ENCODE assay signal across 14 cellular contexts in the genomic region with DNA sequence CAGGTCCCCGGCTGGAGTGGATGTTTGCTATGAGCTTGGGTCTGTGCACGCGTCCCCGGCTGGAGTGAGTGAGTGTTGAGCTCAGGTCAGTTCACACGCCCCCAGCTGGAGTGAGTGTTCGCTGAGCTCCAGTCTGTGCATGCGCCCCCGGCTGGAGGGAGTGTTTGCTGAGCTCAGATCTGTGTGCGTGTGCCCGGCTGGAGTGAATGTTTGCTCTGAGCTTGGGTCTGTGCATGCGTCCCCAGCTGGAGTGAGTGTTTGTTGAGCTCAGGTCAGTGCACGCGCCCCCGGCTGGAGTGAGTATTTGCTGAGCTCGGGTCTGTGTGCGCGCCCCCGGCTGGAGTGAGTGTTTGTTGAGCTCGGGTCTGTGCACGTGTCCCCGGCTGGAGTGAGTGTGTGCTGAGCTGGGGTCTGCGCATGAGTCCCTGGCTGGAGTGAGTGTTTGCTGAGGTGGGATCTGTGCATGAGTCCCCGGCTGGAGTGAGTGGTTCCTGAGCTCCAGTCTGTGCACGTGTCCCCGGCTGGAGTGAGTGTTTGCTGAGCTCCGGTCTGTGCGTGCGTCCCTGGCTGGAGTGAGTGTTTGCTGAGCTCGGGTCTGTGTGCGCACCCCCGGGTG.
DNase-seq lines count a peak whose midpoint lies in the region; ATAC-seq and TF ChIP-seq lines count a peak whose summit lies in the region.
"Had no signal": no experiment of that assay in that cellular context is flagged by ENCODE, and none has a peak within 500 bp of the region (broad histone marks: within the 10 kb centered on the region; RNA-seq: fewer than 3 reads in every experiment).

No MANE protein-coding gene starts in this region.

- DNase-seq in HCT116 (ENCODE audit: low read depth, low spot score) = peak; percentile 36
- DNase-seq in RWPE2 (ENCODE audit: low spot score) = peak; percentile 43
- DNase-seq in fibroblast of mammary gland (ENCODE audit: low read depth) = peak; percentile 71
- DNase-seq in nephron progenitor cell = peak; percentile 27
- DNase-seq in activated CD4-positive, alpha-beta T cell treated with anti-CD3 and anti-CD28 coated beads, Interleukin-2, amount 10 ng/mL, durations not matched to agents 24 days and 14 days = no peak
- no peak for DNase-seq in NCI-H2227 treated with DMSO at 0.1 percent for 48 hours (lab: John Stamatoyannopoulos, UW)
- no peak for DNase-seq in GM19238 (ENCODE audit: insufficient read length, low spot score)
- no peak for DNase-seq in UCSD-AML1 (lab: John Stamatoyannopoulos, UW; ENCODE audit: unreplicated experiment)
- DNase-seq: activated CD4-positive, alpha-beta T cell treated with anti-CD3 and anti-CD28 coated beads, Interleukin-2, amount 10 ng/mL, durations not matched to agents 7 days and 5 days; EL; NCI-H1694 treated with DMSO at 0.1 percent for 48 hours; sigmoid colon; T-cell had no signal

- BruUV-seq in HCT116 (replicated peaks; lab: Mats Ljungman, UMichigan) = no TSS peak

- intact Hi-C loops in HCT116 (cut with micrococcal nuclease) = no loop called here
- intact Hi-C loops in activated CD4-positive, alpha-beta T cell treated with anti-CD3 and anti-CD28 coated beads, Interleukin-2, amount 10 ng/mL, durations not matched to agents 24 days and 14 days (cut with micrococcal nuclease) = no loop called here

- H3K27ac ChIP-seq in HCT116 (ENCODE audit: low read depth, low read length) = no peak overlapping the region
- no peak overlapping the region for H3K27ac ChIP-seq in RWPE2 (ENCODE audit: poor library complexity, severe bottlenecking)
- H3K27ac ChIP-seq: C4-2B, sigmoid colon had no signal

- H3K9me2 ChIP-seq in HCT116 (ENCODE audit: insufficient read depth) = no peaks in the 10 kb centered on the region

- ATAC-seq in HCT116 = peak; percentile 100
- no peak for ATAC-seq in RWPE2 (ENCODE audit: low read depth)
- ATAC-seq: T-cell had no signal

- no peaks in the 10 kb centered on the region for H4K20me1 ChIP-seq in HCT116 (ENCODE audit: insufficient read depth)

- TF ChIP-seq RAD21 in HCT116 (IDR thresholded peaks at IDR 0.05; ENCODE audit: low read depth) = peak; percentile 21; the same call in 1 of the 2 replicates

- no peaks in the 10 kb centered on the region for H3K9me3 ChIP-seq in HCT116 (ENCODE audit: control insufficient read depth in 1 of 2, insufficient read depth in 1 of 2, low read depth in 1 of 2, low read length in 2 of 2)
- H3K9me3 ChIP-seq in RWPE2 (ENCODE audit: severe bottlenecking) = no peaks in the 10 kb centered on the region
- H3K9me3 ChIP-seq: sigmoid colon had no signal

- H3K4me2 ChIP-seq in HCT116 (ENCODE audit: low read length) = no peak overlapping the region

- H3K27ac Mint-ChIP-seq in nephron progenitor cell = peak overlapping the region; percentile 30
- H3K27ac Mint-ChIP-seq in activated CD4-positive, alpha-beta T cell treated with anti-CD3 and anti-CD28 coated beads, Interleukin-2, amount 10 ng/mL, durations not matched to agents 24 days and 14 days = no peak overlapping the region
- H3K27ac Mint-ChIP-seq: activated CD4-positive, alpha-beta T cell treated with anti-CD3 and anti-CD28 coated beads, Interleukin-2, amount 10 ng/mL, durations not matched to agents 7 days and 5 days; T-cell had no signal

- no peak overlapping the region for H2AFZ ChIP-seq in HCT116 (ENCODE audit: low read depth, low read length, poor library complexity, severe bottlenecking)

- POLR2A ChIA-PET in HCT116 (lab: Charles Lee) = no interaction called here

- H3K36me3 ChIP-seq in HCT116 (ENCODE audit: control insufficient read depth in 1 of 2, insufficient read depth in 2 of 2, low read length in 2 of 2) (no peaks in the 10 kb centered on the region), RWPE2 (ENCODE audit: low read depth) (no peaks in the 10 kb centered on the region)
- H3K36me3 ChIP-seq: sigmoid colon had no signal

- TF ChIP-seq CTCF in HCT116 (IDR thresholded peaks at IDR 0.05 in 2 of 3, conservative IDR thresholded peaks at IDR 0.05 in 1 of 3; ENCODE audit: borderline replicate concordance in 1 of 3, insufficient read depth in 1 of 3, low read depth in 2 of 3, low read length in 2 of 3) = peak; percentile 43 to 81 (median 52)
- TF ChIP-seq CTCF in RWPE2 (IDR thresholded peaks at IDR 0.05; ENCODE audit: poor library complexity, severe bottlenecking) = no peak
- peak; percentile 19 for TF ChIP-seq CTCF in fibroblast of mammary gland (conservative IDR thresholded peaks at IDR 0.05; ENCODE audit: control insufficient read depth, insufficient read depth, low read depth, low read length)
- no peak for TF ChIP-seq CTCF in nephron progenitor cell (IDR thresholded peaks at IDR 0.05)

- H3K27me3 ChIP-seq in HCT116 (ENCODE audit: insufficient read depth, low read length) (peaks cover 15% of the 10 kb centered on the region; the same call in 1 of the 2 replicates), RWPE2 (ENCODE audit: insufficient read depth, poor library complexity, severe bottlenecking) (no peaks in the 10 kb centered on the region)
- H3K27me3 ChIP-seq: sigmoid colon had no signal

- no peak overlapping the region for H3K9ac ChIP-seq in HCT116 (ENCODE audit: low read length)

- no peaks in the 10 kb centered on the region for H3K36me3 Mint-ChIP-seq in nephron progenitor cell (ENCODE audit: low read depth)
- H3K36me3 Mint-ChIP-seq in activated CD4-positive, alpha-beta T cell treated with anti-CD3 and anti-CD28 coated beads, Interleukin-2, amount 10 ng/mL, durations not matched to agents 24 days and 14 days (ENCODE audit: low read depth) = no peaks in the 10 kb centered on the region

- H3K4me3 ChIP-seq in HCT116 (replicated peaks in 1 of 2; ENCODE audit: low read depth in 1 of 2, low read length in 2 of 2) (no peak overlapping the region), RWPE2 (ENCODE audit: severe bottlenecking) (no peak overlapping the region), fibroblast of mammary gland (ENCODE audit: control insufficient read depth, low read depth, low read length) (no peak overlapping the region)
- H3K4me3 ChIP-seq: sigmoid colon had no signal

- no peak overlapping the region for H3K4me3 Mint-ChIP-seq in nephron progenitor cell
- no peak overlapping the region for H3K4me3 Mint-ChIP-seq in activated CD4-positive, alpha-beta T cell treated with anti-CD3 and anti-CD28 coated beads, Interleukin-2, amount 10 ng/mL, durations not matched to agents 24 days and 14 days
- H3K4me3 Mint-ChIP-seq: activated CD4-positive, alpha-beta T cell treated with anti-CD3 and anti-CD28 coated beads, Interleukin-2, amount 10 ng/mL, durations not matched to agents 7 days and 5 days; T-cell had no signal

- RAD21 ChIA-PET in HCT116 (lab: Charles Lee; ENCODE audit: low non-redundant PET in 1 of 2, low total read pairs in 2 of 2, uncharacterized antibody in 2 of 2, unreplicated experiment in 2 of 2) = interaction anchor here in 1 of 2 experiments (1.0 kb wide), 1 partner anchor 166 kb away, joined by 3 read pairs; no protein-coding TSS in a partner anchor

- peaks cover 22% of the 10 kb centered on the region for H3K27me3 Mint-ChIP-seq in nephron progenitor cell (ENCODE audit: low read depth, poor library complexity)
- no peaks in the 10 kb centered on the region for H3K27me3 Mint-ChIP-seq in activated CD4-positive, alpha-beta T cell treated with anti-CD3 and anti-CD28 coated beads, Interleukin-2, amount 10 ng/mL, durations not matched to agents 24 days and 14 days
- H3K27me3 Mint-ChIP-seq: activated CD4-positive, alpha-beta T cell treated with anti-CD3 and anti-CD28 coated beads, Interleukin-2, amount 10 ng/mL, durations not matched to agents 7 days and 5 days; T-cell had no signal

- no peaks in the 10 kb centered on the region for H3K9me3 Mint-ChIP-seq in nephron progenitor cell
- no peaks in the 10 kb centered on the region for H3K9me3 Mint-ChIP-seq in activated CD4-positive, alpha-beta T cell treated with anti-CD3 and anti-CD28 coated beads, Interleukin-2, amount 10 ng/mL, durations not matched to agents 24 days and 14 days
- H3K9me3 Mint-ChIP-seq: activated CD4-positive, alpha-beta T cell treated with anti-CD3 and anti-CD28 coated beads, Interleukin-2, amount 10 ng/mL, durations not matched to agents 7 days and 5 days; T-cell had no signal

- peaks cover 4 to 6% of the 10 kb centered on the region in 2 experiments; a peak in 2 of 4 replicates for H3K4me1 ChIP-seq in HCT116 (ENCODE audit: control insufficient read depth in 1 of 2, insufficient read depth in 2 of 2, low read length in 2 of 2)
- peaks cover 11% of the 10 kb centered on the region for H3K4me1 ChIP-seq in RWPE2 (ENCODE audit: insufficient read depth, poor library complexity, severe bottlenecking)

- H3K4me1 Mint-ChIP-seq in nephron progenitor cell = peaks cover 39% of the 10 kb centered on the region
- no peaks in the 10 kb centered on the region for H3K4me1 Mint-ChIP-seq in activated CD4-positive, alpha-beta T cell treated with anti-CD3 and anti-CD28 coated beads, Interleukin-2, amount 10 ng/mL, durations not matched to agents 24 days and 14 days
- H3K4me1 Mint-ChIP-seq: activated CD4-positive, alpha-beta T cell treated with anti-CD3 and anti-CD28 coated beads, Interleukin-2, amount 10 ng/mL, durations not matched to agents 7 days and 5 days had no signal

- H3K79me2 ChIP-seq in HCT116 (ENCODE audit: insufficient read depth, low read length) = no peaks in the 10 kb centered on the region

- no peak for TF ChIP-seq POLR2A in HCT116 (IDR thresholded peaks at IDR 0.05; ENCODE audit: borderline replicate concordance, extremely low read depth, insufficient read depth, insufficient read length)

- CTCF ChIA-PET in HCT116 (lab: Charles Lee) = interaction anchor here (1.0 to 2.2 kb wide), 3 partner anchors 11 to 165 kb away, joined by 3 to 22 read pairs (median 4); no protein-coding TSS in a partner anchor

TF ChIP-seq in HCT116, 20 proteins besides CTCF, POLR2A, EP300 and RAD21 (continues in another document):
- TF ChIP-seq ZBTB33 (IDR thresholded peaks at IDR 0.05; ENCODE audit: extremely low read depth, insufficient replicate concordance, low read length) = no peak
- no peak for TF ChIP-seq SIN3A (IDR thresholded peaks at IDR 0.05; ENCODE audit: low read depth)
- no peak for TF ChIP-seq SP1 (IDR thresholded peaks at IDR 0.05; ENCODE audit: low read depth)
- TF ChIP-seq ZNF274 (IDR thresholded peaks at IDR 0.05; ENCODE audit: low read depth, low read length) = no peak
- TF ChIP-seq EZH2 (IDR thresholded peaks at IDR 0.05) = no peak

Comparison
In these comparisons a context has a peak if more than half of its experiments do, and no peak if none do; other contexts are left out.
1. DNase-seq: peak in HCT116 (single experiment), RWPE2 (single experiment), fibroblast of mammary gland (single experiment) and nephron progenitor cell (single experiment); none in activated CD4-positive, alpha-beta T cell treated with anti-CD3 and anti-CD28 coated beads, Interleukin-2, amount 10 ng/mL, durations not matched to agents 24 days and 14 days (single experiment), NCI-H2227 treated with DMSO at 0.1 percent for 48 hours (single experiment), GM19238 (single experiment) and UCSD-AML1 (single experiment).
2. CTCF ChIP-seq: peak in HCT116 (3 of 3) and fibroblast of mammary gland (single experiment); none in RWPE2 (single experiment) and nephron progenitor cell (single experiment).